ENCODE assay signal across 13 cellular contexts in the genomic region with DNA sequence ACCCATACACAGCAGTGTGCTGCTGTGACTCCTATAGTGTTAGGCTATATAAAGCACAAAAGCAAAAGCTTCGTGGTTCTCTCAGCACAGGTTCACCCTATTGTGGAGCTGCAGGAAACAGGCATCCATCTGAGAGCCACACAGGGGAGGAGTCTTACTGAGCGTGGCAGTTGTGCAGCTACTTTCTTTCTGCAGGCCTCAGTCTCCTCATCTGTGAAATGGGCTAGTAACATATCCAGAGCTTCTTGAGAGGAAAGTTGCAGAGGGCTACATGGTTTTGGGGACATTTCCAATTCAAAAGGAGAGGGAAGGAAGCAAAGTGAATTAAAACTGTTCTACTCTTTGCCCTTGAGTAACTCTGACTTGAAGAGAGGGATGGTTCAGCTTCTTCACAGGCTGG.
DNase-seq lines count a peak whose midpoint lies in the region; ATAC-seq and TF ChIP-seq lines count a peak whose summit lies in the region.
"Had no signal": no experiment of that assay in that cellular context is flagged by ENCODE, and none has a peak within 500 bp of the region (broad histone marks: within the 10 kb centered on the region; RNA-seq: fewer than 3 reads in every experiment).

No MANE protein-coding gene starts in this region.

- H3K9me2 ChIP-seq in hepatocyte (replicated peaks; ENCODE audit: insufficient read depth) = no peaks in the 10 kb centered on the region

- H3K36me3 Mint-ChIP-seq in nephron progenitor cell (ENCODE audit: low read depth) = no peaks in the 10 kb centered on the region
- H3K36me3 Mint-ChIP-seq: CD4-positive, CD25-positive, alpha-beta regulatory T cell had no signal

- H3K79me2 ChIP-seq in hepatocyte = no peaks in the 10 kb centered on the region

- H3K27ac Mint-ChIP-seq in nephron progenitor cell = peak overlapping the region; percentile 91
- H3K27ac Mint-ChIP-seq: CD4-positive, CD25-positive, alpha-beta regulatory T cell; GM23338; H9 had no signal

- DNase-seq in activated effector memory CD4-positive, alpha-beta T cell treated with anti-CD3 and anti-CD28 coated beads, Interleukin-2, amount 50 U/mL, for 16 hours = peak; percentile 9
- DNase-seq in activated effector memory CD4-positive, alpha-beta T cell treated with Interleukin-2 at 50 U/mL for 16 hours = no peak
- DNase-seq in hepatocyte (ENCODE audit: low spot score) (no peak), nephron progenitor cell (no peak), inferior parietal cortex (ENCODE audit: extremely low spot score) (no peak)
- DNase-seq in activated CD4-positive, alpha-beta T cell treated with anti-CD3 and anti-CD28 coated beads, Interleukin-2, amount 50 U/mL, for 1 hour = no peak
- DNase-seq: ACHN; CD4-positive, CD25-positive, alpha-beta regulatory T cell; DMS79 had no signal

- H3K36me3 ChIP-seq in hepatocyte (replicated peaks; ENCODE audit: insufficient read depth, low read depth) = no peaks in the 10 kb centered on the region
- H3K36me3 ChIP-seq: BLaER1 treated with 17β-estradiol and CSF1 and Interleukin-3, amounts not matched to agents 10 nM and 100 nM had no signal

- H3K4me1 ChIP-seq in hepatocyte (ENCODE audit: insufficient read depth) = peaks cover 20% of the 10 kb centered on the region

- H3K9me3 ChIP-seq in hepatocyte (ENCODE audit: low read depth) = no peaks in the 10 kb centered on the region
- H3K9me3 ChIP-seq: BLaER1 treated with 17β-estradiol and CSF1 and Interleukin-3, amounts not matched to agents 10 nM and 100 nM had no signal

- H3K4me1 Mint-ChIP-seq in nephron progenitor cell = peaks cover 90% of the 10 kb centered on the region
- H3K4me1 Mint-ChIP-seq: CD4-positive, CD25-positive, alpha-beta regulatory T cell had no signal

- no peak for TF ChIP-seq CTCF in hepatocyte (IDR thresholded peaks at IDR 0.05; ENCODE audit: poor library complexity)
- TF ChIP-seq CTCF in nephron progenitor cell (IDR thresholded peaks at IDR 0.05) = no peak

- H3K27me3 Mint-ChIP-seq in nephron progenitor cell (ENCODE audit: low read depth, poor library complexity) = peaks cover 35% of the 10 kb centered on the region

- WGBS in hepatocyte (ENCODE audit: low lambda C conversion rate, missing lambda C conversion rate) = 98% methylated on average over 2 of the region's 2 CpGs

- H3K27ac ChIP-seq in hepatocyte = peak overlapping the region; percentile 87
- H3K27ac ChIP-seq: BLaER1 treated with 17β-estradiol and CSF1 and Interleukin-3, amounts not matched to agents 10 nM and 100 nM had no signal

- peak overlapping the region; percentile 64 for H3K4me3 Mint-ChIP-seq in nephron progenitor cell
- H3K4me3 Mint-ChIP-seq: CD4-positive, CD25-positive, alpha-beta regulatory T cell; GM23338; H9 had no signal

- H4K20me1 ChIP-seq in hepatocyte (ENCODE audit: insufficient read depth, poor library complexity, severe bottlenecking) = no peaks in the 10 kb centered on the region
- H4K20me1 ChIP-seq: BLaER1 treated with 17β-estradiol and CSF1 and Interleukin-3, amounts not matched to agents 10 nM and 100 nM had no signal

- no peak for ATAC-seq in GM21576 (IDR thresholded peaks at IDR 0.05; ENCODE audit: unreplicated experiment)
- ATAC-seq: GM23338 had no signal

- H2AFZ ChIP-seq in hepatocyte = no peak overlapping the region

- no peak overlapping the region for H3K4me2 ChIP-seq in hepatocyte
- H3K4me2 ChIP-seq: BLaER1 treated with 17β-estradiol and CSF1 and Interleukin-3, amounts not matched to agents 10 nM and 100 nM; GM23338 had no signal

- no peaks in the 10 kb centered on the region for H3K9me3 Mint-ChIP-seq in nephron progenitor cell
- H3K9me3 Mint-ChIP-seq: CD4-positive, CD25-positive, alpha-beta regulatory T cell; GM23338; H9 had no signal

- H3K27me3 ChIP-seq in hepatocyte = peaks cover 16% of the 10 kb centered on the region
- H3K27me3 ChIP-seq: BLaER1 treated with 17β-estradiol and CSF1 and Interleukin-3, amounts not matched to agents 10 nM and 100 nM had no signal

- H3K4me3 ChIP-seq in hepatocyte = no peak overlapping the region
- H3K4me3 ChIP-seq: BLaER1 treated with 17β-estradiol and CSF1 and Interleukin-3, amounts not matched to agents 10 nM and 100 nM; GM23338 had no signal
